8 cellular contexts compared by ENCODE assay signal in genomic region chr20:18507218-18508191, GRCh38. TPM values are rescaled to one million over a fixed set of nuclear protein-coding genes. Genes with fewer than 3 reads are reported as not detected.
A peak's percentile ranks its signal among the peaks of the same experiment; 100 is the strongest.
DNase-seq lines count a peak whose midpoint lies in the region; ATAC-seq and TF ChIP-seq lines count a peak whose summit lies in the region.

Gene SEC23B (plus strand): TSS chr20:18507940. CDS start chr20:18510836, 2,896 bp downstream.

- peak within 1 kb of the TSS; percentile 100 for H3K27ac ChIP-seq in thymus (ENCODE audit: low read depth)

- peak within 1 kb of the TSS; percentile 99 for H3K27ac Mint-ChIP-seq in osteocyte (ENCODE audit: unreplicated experiment)

- ATAC-seq in HG02759 (IDR thresholded peaks at IDR 0.05; ENCODE audit: unreplicated experiment): peak; percentile 95

- peaks cover 21% of the 10 kb centered on the region for H3K36me3 Mint-ChIP-seq in osteocyte (ENCODE audit: unreplicated experiment)

- peaks cover 2% of the 10 kb centered on the region for H3K27me3 ChIP-seq in thymus (ENCODE audit: control insufficient read depth, insufficient read depth)

- H3K4me1 ChIP-seq in thymus (ENCODE audit: control insufficient read depth, insufficient read depth, low read length): peaks cover 3% of the 10 kb centered on the region

- no peaks in the 10 kb centered on the region for H3K9me3 Mint-ChIP-seq in osteocyte (ENCODE audit: unreplicated experiment)

- peaks cover 21% of the 10 kb centered on the region for H3K4me1 Mint-ChIP-seq in osteocyte (ENCODE audit: unreplicated experiment)

- peaks cover 4% of the 10 kb centered on the region for H3K27me3 Mint-ChIP-seq in osteocyte (ENCODE audit: unreplicated experiment)

- no peak for TF ChIP-seq CTCF in GM12864 (IDR thresholded peaks at IDR 0.05; ENCODE audit: low read depth, low read length, missing control alignments)
- TF ChIP-seq CTCF in osteocyte (IDR thresholded peaks at IDR 0.05): no peak

- under 1% methylated on average over 69 of the region's 69 CpGs for WGBS in thymus

- intact Hi-C loops in head of caudate nucleus (cut with DNase I): loop anchor here (5.0 kb wide), 2 partner anchors 40 to 60 kb away; partner anchors contain the start of genes DZANK1, POLR3F and SMIM26

- H3K36me3 ChIP-seq in thymus (ENCODE audit: control insufficient read depth, insufficient read depth): peaks cover 4% of the 10 kb centered on the region

- peak within 1 kb of the TSS; percentile 99 for H3K4me3 Mint-ChIP-seq in osteocyte (ENCODE audit: unreplicated experiment)

- DNase-seq in GM12864 (ENCODE audit: low read depth) (peak; percentile 94), NCI-H1417 (lab: John Stamatoyannopoulos, UW) (peak; percentile 92 to 100 (median 99)), SW 1271 (lab: John Stamatoyannopoulos, UW) (peak; percentile 97 to 99), head of caudate nucleus (peak; percentile 94 to 99 (median 98)), osteocyte (ENCODE audit: extremely low spot score, unreplicated experiment) (peak; percentile 97)
- DNase-seq in activated naive CD8-positive, alpha-beta T cell treated with anti-CD3 and anti-CD28 coated beads, Interleukin-2, amount 50 U/mL, for 16 hours (ENCODE audit: low read depth, low spot score): peak; percentile 96

- H3K4me3 ChIP-seq in GM12864 (ENCODE audit: low read depth, low read length) (peak within 1 kb of the TSS; percentile 87), thymus (ENCODE audit: low read length) (peak within 1 kb of the TSS; percentile 71)

- H3K9me3 ChIP-seq in thymus (ENCODE audit: control insufficient read depth): no peaks in the 10 kb centered on the region

RNA-seq across cellular contexts. Expression of gene SEC23B, which starts in this region (rescaled TPM):
- total RNA-seq in osteocyte: 30.5 and 36.8 TPM in 2 replicates
- 16.4 TPM for polyA plus RNA-seq in thymus

Comparison
In these comparisons a context has a peak if more than half of its experiments do, and no peak if none do; other contexts are left out.
1. Peak in every context shown above with its lines: DNase-seq, ATAC-seq, H3K4me3 ChIP-seq and H3K27ac ChIP-seq.